ENCODE assay signal across 25 cellular contexts in genomic region chr2:231305221-231305620, GRCh38.
"Had no signal": no experiment of that assay in that cellular context is flagged by ENCODE, and none has a peak within 500 bp of the region (broad histone marks: within the 10 kb centered on the region; RNA-seq: fewer than 3 reads in every experiment).

No MANE protein-coding gene starts in this region.

- DNase-seq: activated CD4-positive, alpha-beta T cell treated with anti-CD3 and anti-CD28 coated beads for 48 hours; activated CD4-positive, alpha-beta T cell treated with anti-CD3 and anti-CD28 coated beads, Interleukin-2, amount 50 U/mL, for 48 hours; activated CD8-positive, alpha-beta memory T cell treated with anti-CD3 and anti-CD28 coated beads for 24 hours; activated effector memory CD4-positive, alpha-beta T cell treated with Interleukin-2 at 50 U/mL for 16 hours; activated naive CD4-positive, alpha-beta T cell treated with anti-CD3 and anti-CD28 coated beads for 36 hours; activated naive CD8-positive, alpha-beta T cell treated with anti-CD3 and anti-CD28 coated beads for 36 hours; adrenal gland; brain microvascular endothelial cell; caudate nucleus; hippocampal formation; immature natural killer cell; lower lobe of right lung; naive B cell; ovary; right lobe of liver; stimulated activated CD4-positive, alpha-beta T cell treated with anti-CD3 and anti-CD28 coated beads, Interleukin-4, amount 100 ng/mL, for 1 hour; stimulated activated naive CD8-positive, alpha-beta T cell treated with anti-CD3 and anti-CD28 coated beads, Interleukin-15, Interleukin-2, amounts not matched to agents 100 U/mL and 50 U/mL, for 24 hours; T-helper 9 cell; WERI-Rb-1 had no signal

- H3K27ac Mint-ChIP-seq: activated naive CD4-positive, alpha-beta T cell treated with anti-CD3 and anti-CD28 coated beads for 36 hours; activated naive CD8-positive, alpha-beta T cell treated with anti-CD3 and anti-CD28 coated beads for 36 hours; immature natural killer cell; progenitor cell of endocrine pancreas had no signal

- H3K4me1 Mint-ChIP-seq: activated naive CD8-positive, alpha-beta T cell treated with anti-CD3 and anti-CD28 coated beads for 36 hours had no signal

- H3K27ac ChIP-seq: adrenal gland, ascending aorta, brain microvascular endothelial cell, gastroesophageal sphincter, lower lobe of right lung, ovary, right lobe of liver, thoracic aorta, WERI-Rb-1 had no signal

- ATAC-seq: activated CD4-positive, CD25-positive, alpha-beta regulatory T cell treated with anti-CD3 and anti-CD28 coated beads, Interleukin-2, amount 50 U/mL, for 24 hours; gastroesophageal sphincter; left lobe of liver; stimulated activated naive CD8-positive, alpha-beta T cell treated with anti-CD3 and anti-CD28 coated beads, Interleukin-15, Interleukin-2, amounts not matched to agents 100 U/mL and 50 U/mL, for 24 hours had no signal

- H3K4me1 ChIP-seq: ascending aorta, right lobe of liver had no signal

- H3K27me3 ChIP-seq: adrenal gland, ascending aorta, brain microvascular endothelial cell, gastroesophageal sphincter, ovary, right lobe of liver had no signal

- H3K36me3 Mint-ChIP-seq: activated naive CD8-positive, alpha-beta T cell treated with anti-CD3 and anti-CD28 coated beads for 36 hours; immature natural killer cell; naive B cell had no signal

- H3K9me3 Mint-ChIP-seq: activated naive CD4-positive, alpha-beta T cell treated with anti-CD3 and anti-CD28 coated beads for 36 hours; activated naive CD8-positive, alpha-beta T cell treated with anti-CD3 and anti-CD28 coated beads for 36 hours; immature natural killer cell; naive B cell had no signal

- H3K4me3 Mint-ChIP-seq: activated naive CD4-positive, alpha-beta T cell treated with anti-CD3 and anti-CD28 coated beads for 36 hours; activated naive CD8-positive, alpha-beta T cell treated with anti-CD3 and anti-CD28 coated beads for 36 hours; immature natural killer cell; naive B cell had no signal

- H3K9me3 ChIP-seq: adrenal gland, ascending aorta, gastroesophageal sphincter, lower lobe of right lung, ovary, right lobe of liver, thoracic aorta had no signal

- H3K36me3 ChIP-seq: adrenal gland, ascending aorta, lower lobe of right lung, ovary, right lobe of liver, thoracic aorta, WERI-Rb-1 had no signal

- H3K27me3 Mint-ChIP-seq: activated naive CD8-positive, alpha-beta T cell treated with anti-CD3 and anti-CD28 coated beads for 36 hours; naive B cell had no signal

- H3K4me3 ChIP-seq: adrenal gland, ascending aorta, gastroesophageal sphincter, lower lobe of right lung, ovary, right lobe of liver, thoracic aorta had no signal
